ENCODE assay signal across 36 cellular contexts in the genomic region with DNA sequence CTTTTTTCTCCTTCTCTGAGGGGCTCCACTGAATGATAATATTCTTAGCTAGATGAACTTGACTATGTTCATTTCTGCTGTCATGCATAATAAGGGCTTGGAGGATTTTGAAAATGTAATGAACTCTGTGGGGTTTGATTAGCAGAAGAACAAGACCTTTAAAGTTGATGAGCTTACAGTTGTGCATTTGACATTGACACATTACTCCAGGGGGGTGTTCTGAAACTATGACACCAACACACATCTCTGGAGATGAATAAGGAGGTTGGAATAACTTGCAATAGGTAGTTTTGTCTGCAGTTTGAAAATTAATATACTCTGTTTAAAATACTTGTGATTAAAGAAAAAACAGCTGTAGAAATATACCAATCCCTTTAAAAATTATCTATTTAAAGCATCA.
"Had no signal": no experiment of that assay in that cellular context is flagged by ENCODE, and none has a peak within 500 bp of the region (broad histone marks: within the 10 kb centered on the region; RNA-seq: fewer than 3 reads in every experiment).

No MANE protein-coding gene starts in this region.

- H3K9me3 Mint-ChIP-seq: activated B cell treated with CpG ODN at 0.5 μM for 24 hours; activated CD4-positive, alpha-beta memory T cell treated with anti-CD3 and anti-CD28 coated beads, Interleukin-2, amount 10 ng/mL, durations not matched to agents 7 days and 5 days; activated CD4-positive, alpha-beta T cell treated with anti-CD3 and anti-CD28 coated beads, Interleukin-2, amount 10 ng/mL, durations not matched to agents 7 days and 5 days; activated naive CD4-positive, alpha-beta T cell treated with anti-CD3 and anti-CD28 coated beads for 36 hours; activated naive CD4-positive, alpha-beta T cell treated with anti-CD3 and anti-CD28 coated beads, Interleukin-2, amount 50 U/mL, for 24 hours; activated naive CD8-positive, alpha-beta T cell treated with anti-CD3 and anti-CD28 coated beads, Interleukin-2, amount 10 ng/mL, durations not matched to agents 7 days and 5 days; activated naive CD8-positive, alpha-beta T cell treated with anti-CD3 and anti-CD28 coated beads, Interleukin-2, amount 50 U/mL, for 24 hours; activated T-cell treated with anti-CD3 and anti-CD28 coated beads, Interleukin-2, amount 50 U/mL, for 24 hours; central memory CD8-positive, alpha-beta T cell; T-helper 1 cell treated with Interleukin-12 subunit alpha and Interleukin-12 subunit beta and Interleukin-4 antibody, amounts not matched to agents 30 μg/mL and 1 μg/mL, for 36 hours; T-helper 2 cell treated with Interferon-gamma antibody and Interleukin-4, amounts not matched to agents 5 μg/mL and 100 μg/mL, for 36 hours had no signal

- H3K27me3 Mint-ChIP-seq: activated B cell treated with CpG ODN at 0.5 μM for 24 hours; activated CD4-positive, alpha-beta memory T cell treated with anti-CD3 and anti-CD28 coated beads, Interleukin-2, amount 10 ng/mL, durations not matched to agents 7 days and 5 days; activated CD4-positive, alpha-beta T cell treated with anti-CD3 and anti-CD28 coated beads, Interleukin-2, amount 10 ng/mL, durations not matched to agents 7 days and 5 days; activated CD8-positive, alpha-beta memory T cell treated with anti-CD3 and anti-CD28 coated beads, Interleukin-2, amount 10 ng/mL, durations not matched to agents 7 days and 5 days; activated naive CD4-positive, alpha-beta T cell treated with anti-CD3 and anti-CD28 coated beads, Interleukin-2, amount 50 U/mL, for 24 hours; activated naive CD8-positive, alpha-beta T cell; activated naive CD8-positive, alpha-beta T cell treated with anti-CD3 and anti-CD28 coated beads, Interleukin-2, amount 50 U/mL, for 24 hours; activated T-cell treated with anti-CD3 and anti-CD28 coated beads, Interleukin-2, amount 50 U/mL, for 24 hours; brain; central memory CD8-positive, alpha-beta T cell had no signal

- H3K4me3 Mint-ChIP-seq: activated B cell treated with CpG ODN at 0.5 μM for 24 hours; activated CD4-positive, alpha-beta memory T cell treated with anti-CD3 and anti-CD28 coated beads, Interleukin-2, amount 10 ng/mL, durations not matched to agents 7 days and 5 days; activated CD4-positive, alpha-beta T cell treated with anti-CD3 and anti-CD28 coated beads, Interleukin-2, amount 10 ng/mL, durations not matched to agents 7 days and 5 days; activated CD8-positive, alpha-beta memory T cell treated with anti-CD3 and anti-CD28 coated beads, Interleukin-2, amount 10 ng/mL, durations not matched to agents 7 days and 5 days; activated CD8-positive, alpha-beta T cell treated with anti-CD3 and anti-CD28 coated beads, Interleukin-2, amount 10 ng/mL, durations not matched to agents 7 days and 5 days; activated naive CD4-positive, alpha-beta T cell treated with anti-CD3 and anti-CD28 coated beads for 36 hours; activated naive CD4-positive, alpha-beta T cell treated with anti-CD3 and anti-CD28 coated beads, Interleukin-2, amount 50 U/mL, for 24 hours; activated naive CD8-positive, alpha-beta T cell; activated naive CD8-positive, alpha-beta T cell treated with anti-CD3 and anti-CD28 coated beads, Interleukin-2, amount 10 ng/mL, durations not matched to agents 7 days and 5 days; activated naive CD8-positive, alpha-beta T cell treated with anti-CD3 and anti-CD28 coated beads, Interleukin-2, amount 50 U/mL, for 24 hours; activated T-cell treated with anti-CD3 and anti-CD28 coated beads, Interleukin-2, amount 50 U/mL, for 24 hours; brain; central memory CD8-positive, alpha-beta T cell; T-helper 1 cell treated with Interleukin-12 subunit alpha and Interleukin-12 subunit beta and Interleukin-4 antibody, amounts not matched to agents 30 μg/mL and 1 μg/mL, for 36 hours; T-helper 2 cell treated with Interferon-gamma antibody and Interleukin-4, amounts not matched to agents 5 μg/mL and 100 μg/mL, for 36 hours had no signal

- H3K4me3 ChIP-seq: ascending aorta, cardiac muscle cell had no signal

- H3K9me3 ChIP-seq: ascending aorta had no signal

- H3K36me3 ChIP-seq: ascending aorta, cardiac muscle cell had no signal

- H3K27ac ChIP-seq: ascending aorta, VCaP had no signal

- FAIRE-seq: bronchial epithelial cell, TTC549 had no signal

- H3K4me1 ChIP-seq: ascending aorta had no signal

- H3K4me1 Mint-ChIP-seq: activated naive CD8-positive, alpha-beta T cell treated with anti-CD3 and anti-CD28 coated beads, Interleukin-2, amount 10 ng/mL, durations not matched to agents 7 days and 5 days had no signal

- ATAC-seq: activated CD8-positive, alpha-beta memory T cell treated with anti-CD3 and anti-CD28 coated beads, Interleukin-2, amount 10 ng/mL, durations not matched to agents 7 days and 5 days; activated CD8-positive, alpha-beta T cell treated with anti-CD3 and anti-CD28 coated beads, Interleukin-2, amount 10 ng/mL, durations not matched to agents 7 days and 5 days; activated naive CD8-positive, alpha-beta T cell treated with anti-CD3 and anti-CD28 coated beads, Interleukin-2, amount 50 U/mL, for 24 hours had no signal

- DNase-seq: activated B cell treated with CpG ODN at 0.5 μM for 24 hours; activated CD4-positive, alpha-beta memory T cell treated with anti-CD3 and anti-CD28 coated beads, Interleukin-2, amount 10 ng/mL, durations not matched to agents 7 days and 5 days; activated CD4-positive, alpha-beta T cell treated with anti-CD3 and anti-CD28 coated beads for 1 hour; activated CD4-positive, alpha-beta T cell treated with anti-CD3 and anti-CD28 coated beads for 4 hours; activated CD4-positive, alpha-beta T cell treated with anti-CD3 and anti-CD28 coated beads, Interleukin-2, amount 10 ng/mL, durations not matched to agents 7 days and 5 days; activated CD4-positive, alpha-beta T cell treated with anti-CD3 and anti-CD28 coated beads, Interleukin-2, amount 50 U/mL, for 48 hours; activated CD8-positive, alpha-beta memory T cell treated with anti-CD3 and anti-CD28 coated beads for 24 hours; activated CD8-positive, alpha-beta memory T cell treated with anti-CD3 and anti-CD28 coated beads, Interleukin-2, amount 10 ng/mL, durations not matched to agents 7 days and 5 days; activated CD8-positive, alpha-beta memory T cell treated with anti-CD3 and anti-CD28 coated beads, Interleukin-2, amount 50 U/mL, for 48 hours; activated CD8-positive, alpha-beta T cell treated with anti-CD3 and anti-CD28 coated beads, Interleukin-2, amount 10 ng/mL, durations not matched to agents 7 days and 5 days; activated effector memory CD4-positive, alpha-beta T cell treated with anti-CD3 and anti-CD28 coated beads, Interleukin-2, amount 50 U/mL, for 16 hours; activated gamma-delta T cell treated with Interleukin-2 at 50 U/mL for 16 hours; activated naive CD4-positive, alpha-beta T cell; activated naive CD4-positive, alpha-beta T cell treated with anti-CD3 and anti-CD28 coated beads for 36 hours; activated naive CD8-positive, alpha-beta T cell treated with anti-CD3 and anti-CD28 coated beads, Interleukin-2, amount 10 ng/mL, durations not matched to agents 7 days and 5 days; activated naive CD8-positive, alpha-beta T cell treated with anti-CD3 and anti-CD28 coated beads, Interleukin-2, amount 50 U/mL, for 24 hours; activated T-cell treated with anti-CD3 and anti-CD28 coated beads, Interleukin-2, amount 50 U/mL, for 24 hours; activated T-cell treated with anti-CD3 and anti-CD28 coated beads, Interleukin-2, amount 50 U/mL, for 48 hours; amygdala; anterior cingulate cortex; cerebellar nuclear complex; SW 1271; T-helper 1 cell; T-helper 2 cell; T-helper 9 cell had no signal

- H3K27ac Mint-ChIP-seq: activated B cell treated with CpG ODN at 0.5 μM for 24 hours; activated CD4-positive, alpha-beta memory T cell treated with anti-CD3 and anti-CD28 coated beads, Interleukin-2, amount 10 ng/mL, durations not matched to agents 7 days and 5 days; activated CD4-positive, alpha-beta T cell treated with anti-CD3 and anti-CD28 coated beads, Interleukin-2, amount 10 ng/mL, durations not matched to agents 7 days and 5 days; activated CD8-positive, alpha-beta memory T cell treated with anti-CD3 and anti-CD28 coated beads, Interleukin-2, amount 10 ng/mL, durations not matched to agents 7 days and 5 days; activated CD8-positive, alpha-beta T cell treated with anti-CD3 and anti-CD28 coated beads, Interleukin-2, amount 10 ng/mL, durations not matched to agents 7 days and 5 days; activated naive CD4-positive, alpha-beta T cell treated with anti-CD3 and anti-CD28 coated beads for 36 hours; activated naive CD4-positive, alpha-beta T cell treated with anti-CD3 and anti-CD28 coated beads, Interleukin-2, amount 50 U/mL, for 24 hours; activated naive CD8-positive, alpha-beta T cell; activated naive CD8-positive, alpha-beta T cell treated with anti-CD3 and anti-CD28 coated beads, Interleukin-2, amount 10 ng/mL, durations not matched to agents 7 days and 5 days; activated naive CD8-positive, alpha-beta T cell treated with anti-CD3 and anti-CD28 coated beads, Interleukin-2, amount 50 U/mL, for 24 hours; activated T-cell treated with anti-CD3 and anti-CD28 coated beads, Interleukin-2, amount 50 U/mL, for 24 hours; T-helper 1 cell treated with Interleukin-12 subunit alpha and Interleukin-12 subunit beta and Interleukin-4 antibody, amounts not matched to agents 30 μg/mL and 1 μg/mL, for 36 hours; T-helper 2 cell treated with Interferon-gamma antibody and Interleukin-4, amounts not matched to agents 5 μg/mL and 100 μg/mL, for 36 hours had no signal

- H3K36me3 Mint-ChIP-seq: activated CD8-positive, alpha-beta memory T cell treated with anti-CD3 and anti-CD28 coated beads, Interleukin-2, amount 10 ng/mL, durations not matched to agents 7 days and 5 days; activated naive CD8-positive, alpha-beta T cell; activated naive CD8-positive, alpha-beta T cell treated with anti-CD3 and anti-CD28 coated beads, Interleukin-2, amount 10 ng/mL, durations not matched to agents 7 days and 5 days; brain had no signal

- H3K27me3 ChIP-seq: ascending aorta, cardiac muscle cell had no signal
